30 cellular contexts compared by ENCODE assay signal in genomic region chr9:124499214-124499613, GRCh38. TPM values are rescaled to one million over a fixed set of nuclear protein-coding genes. Genes with fewer than 3 reads are reported as not detected.
"Had no signal": no experiment of that assay in that cellular context is flagged by ENCODE, and none has a peak within 500 bp of the region (broad histone marks: within the 10 kb centered on the region; RNA-seq: fewer than 3 reads in every experiment).

No MANE protein-coding gene starts in this region.

- H3K4me3 Mint-ChIP-seq: activated CD4-positive, alpha-beta memory T cell treated with anti-CD3 and anti-CD28 coated beads for 36 hours; activated CD4-positive, alpha-beta T cell treated with anti-CD3 and anti-CD28 coated beads, Interleukin-2, amount 10 ng/mL, durations not matched to agents 7 days and 5 days; activated T-cell treated with anti-CD3 and anti-CD28 coated beads, Interleukin-2, amount 50 U/mL, for 72 hours; T-cell had no signal

- H3K36me3 Mint-ChIP-seq: T-cell had no signal

- H3K27ac ChIP-seq: ascending aorta, body of pancreas, SK-N-MC, VCaP had no signal

- ATAC-seq: activated T-cell treated with anti-CD3 and anti-CD28 coated beads, Interleukin-2, amount 50 U/mL, for 72 hours; body of pancreas; Panc1; Right ventricle myocardium inferior; T-cell had no signal

- H3K36me3 ChIP-seq: ascending aorta had no signal

- H3K9me3 ChIP-seq: ascending aorta, body of pancreas had no signal

- H3K27ac Mint-ChIP-seq: activated CD4-positive, alpha-beta memory T cell treated with anti-CD3 and anti-CD28 coated beads for 36 hours; activated CD4-positive, alpha-beta T cell treated with anti-CD3 and anti-CD28 coated beads, Interleukin-2, amount 10 ng/mL, durations not matched to agents 7 days and 5 days; activated T-cell treated with anti-CD3 and anti-CD28 coated beads, Interleukin-2, amount 50 U/mL, for 72 hours; activated T-helper 2 cell treated with anti-CD3 and anti-CD28 coated beads, Interferon-gamma antibody, Interleukin-2, Interleukin-4, amounts not matched to agents 10 μg/mL and 5 μg/mL and 100 μg/mL, durations not matched to agents 14 hours and 24 hours and 36 hours; T-cell had no signal

- H3K9me3 Mint-ChIP-seq: activated CD4-positive, alpha-beta memory T cell treated with anti-CD3 and anti-CD28 coated beads for 36 hours; activated CD4-positive, alpha-beta T cell treated with anti-CD3 and anti-CD28 coated beads, Interleukin-2, amount 10 ng/mL, durations not matched to agents 7 days and 5 days; activated T-cell treated with anti-CD3 and anti-CD28 coated beads, Interleukin-2, amount 50 U/mL, for 72 hours; activated T-helper 2 cell treated with anti-CD3 and anti-CD28 coated beads, Interferon-gamma antibody, Interleukin-2, Interleukin-4, amounts not matched to agents 10 μg/mL and 5 μg/mL and 100 μg/mL, durations not matched to agents 14 hours and 24 hours and 36 hours; T-cell had no signal

- H3K4me3 ChIP-seq: ascending aorta, body of pancreas, SK-N-MC had no signal

- DNase-seq: activated CD4-positive, alpha-beta memory T cell treated with anti-CD3 and anti-CD28 coated beads for 36 hours; activated CD4-positive, alpha-beta T cell treated with anti-CD3 and anti-CD28 coated beads, Interleukin-2, amount 10 ng/mL, durations not matched to agents 7 days and 5 days; activated CD4-positive, CD25-positive, alpha-beta regulatory T cell; activated CD8-positive, alpha-beta memory T cell treated with anti-CD3 and anti-CD28 coated beads, Interleukin-2, amount 50 U/mL, for 4 hours; activated gamma-delta T cell treated with Interleukin-2 at 50 U/mL for 16 hours; activated naive CD4-positive, alpha-beta T cell treated with anti-CD3 and anti-CD28 coated beads, Interleukin-2, amount 50 U/mL, for 16 hours; activated T-cell treated with anti-CD3 and anti-CD28 coated beads, Interleukin-2, amount 50 U/mL, for 72 hours; amniotic stem cell; body of pancreas; NCI-H1092; NCI-H1417; NCI-H1930; NCI-H2107; NCI-H2171 treated with DMSO at 0.1 percent for 48 hours; NCI-H226; NCI-H526 treated with DMSO at 0.1 percent for 48 hours; NK-92 treated with Interleukin-12 subunit alpha and Interleukin-12 subunit beta, amount 100 ng/mL, for 24 hours; OCI-M1; RPMI8226; T-cell had no signal

RNA-seq across cellular contexts. Expression of gene NR5A1, which starts 8.0 kb away (rescaled TPM):
- total RNA-seq: activated CD4-positive, alpha-beta memory T cell treated with anti-CD3 and anti-CD28 coated beads for 36 hours; activated CD4-positive, alpha-beta T cell treated with anti-CD3 and anti-CD28 coated beads, Interleukin-2, amount 10 ng/mL, durations not matched to agents 7 days and 5 days; activated T-helper 2 cell treated with anti-CD3 and anti-CD28 coated beads, Interferon-gamma antibody, Interleukin-2, Interleukin-4, amounts not matched to agents 10 μg/mL and 5 μg/mL and 100 μg/mL, durations not matched to agents 14 hours and 24 hours and 36 hours; body of pancreas; LHCN-M2; NCI-H460; Right ventricle myocardium inferior; T-helper 2 cell treated with Interferon-gamma antibody and Interleukin-4, amounts not matched to agents 100 ng/mL and 5 ng/mL, for 36 hours had no signal

RNA-seq across cellular contexts. Expression of gene ADGRD2, which starts 49.0 kb away (rescaled TPM):
- total RNA-seq: activated CD4-positive, alpha-beta memory T cell treated with anti-CD3 and anti-CD28 coated beads for 36 hours; activated CD4-positive, alpha-beta T cell treated with anti-CD3 and anti-CD28 coated beads, Interleukin-2, amount 10 ng/mL, durations not matched to agents 7 days and 5 days; activated T-cell treated with anti-CD3 and anti-CD28 coated beads, Interleukin-2, amount 50 U/mL, for 72 hours; activated T-helper 2 cell treated with anti-CD3 and anti-CD28 coated beads, Interferon-gamma antibody, Interleukin-2, Interleukin-4, amounts not matched to agents 10 μg/mL and 5 μg/mL and 100 μg/mL, durations not matched to agents 14 hours and 24 hours and 36 hours; ascending aorta; body of pancreas; LHCN-M2; M059J; NCI-H460; Right ventricle myocardium inferior; T-cell; T-helper 2 cell treated with Interferon-gamma antibody and Interleukin-4, amounts not matched to agents 100 ng/mL and 5 ng/mL, for 36 hours had no signal
